In genomic region chr2:148645135-148645924, GRCh38 we compare ENCODE assay signal across 1 cellular context.
TF ChIP-seq lines count a peak whose summit lies in the region.

No MANE protein-coding gene starts in this region.

TF ChIP-seq in HepG2, 621 proteins besides CTCF, POLR2A, EP300 and RAD21 (continued from another document and continues in another):
- TF ChIP-seq ZBTB40 (IDR thresholded peaks at IDR 0.05) (no peak), ZBTB40 (CRISPR knock-in tag; IDR thresholded peaks at IDR 0.05) (no peak), TBX3 (IDR thresholded peaks at IDR 0.05; ENCODE audit: borderline replicate concordance) (peak; percentile 13; the same call in 1 of the 2 replicates), ZNF558 (CRISPR knock-in tag; IDR thresholded peaks at IDR 0.05; ENCODE audit: borderline replicate concordance) (no peak), ZNF234 (CRISPR knock-in tag; conservative IDR thresholded peaks at IDR 0.05) (no peak), ZNF569 (CRISPR knock-in tag; IDR thresholded peaks at IDR 0.05; ENCODE audit: borderline replicate concordance) (no peak), ZNF362 (CRISPR knock-in tag; IDR thresholded peaks at IDR 0.05; ENCODE audit: borderline replicate concordance) (no peak), PPARG (CRISPR knock-in tag; conservative IDR thresholded peaks at IDR 0.05) (no peak), SNRNP70 (IDR thresholded peaks at IDR 0.05; ENCODE audit: low read depth, low read length) (peak; percentile 99), LBX2 (CRISPR knock-in tag; IDR thresholded peaks at IDR 0.05; ENCODE audit: borderline replicate concordance) (no peak), ZNF12 (CRISPR knock-in tag; IDR thresholded peaks at IDR 0.05) (no peak; the same call in 1 of the 2 replicates), MTF1 (CRISPR knock-in tag; IDR thresholded peaks at IDR 0.05) (0 out of 2 replicates have a peak, but pooled peaks have one; percentile 47), TERF1 (CRISPR knock-in tag; IDR thresholded peaks at IDR 0.05) (no peak), ZNF263 (CRISPR knock-in tag; IDR thresholded peaks at IDR 0.05) (peak; percentile 72), ZNF17 (CRISPR knock-in tag; IDR thresholded peaks at IDR 0.05) (no peak), ETV5 (CRISPR knock-in tag; IDR thresholded peaks at IDR 0.05; ENCODE audit: borderline replicate concordance) (peak; percentile 11; the same call in 1 of the 2 replicates), BCL3 (CRISPR knock-in tag; IDR thresholded peaks at IDR 0.05) (peak; percentile 64), HMG20B (CRISPR knock-in tag; conservative IDR thresholded peaks at IDR 0.05) (no peak), AKAP8 (CRISPR knock-in tag; IDR thresholded peaks at IDR 0.05) (no peak), ZNF354B (CRISPR knock-in tag; IDR thresholded peaks at IDR 0.05) (no peak), IKZF1 (IDR thresholded peaks at IDR 0.05) (no peak), GATAD2A (CRISPR knock-in tag; IDR thresholded peaks at IDR 0.05) (no peak; the same call in none of the 2 replicates), SIX1 (CRISPR knock-in tag; IDR thresholded peaks at IDR 0.05; ENCODE audit: borderline replicate concordance) (no peak), MTF2 (CRISPR knock-in tag; IDR thresholded peaks at IDR 0.05; ENCODE audit: borderline replicate concordance) (0 out of 2 replicates have a peak, but pooled peaks have one; percentile 57)
- TF ChIP-seq, protein P1, sequence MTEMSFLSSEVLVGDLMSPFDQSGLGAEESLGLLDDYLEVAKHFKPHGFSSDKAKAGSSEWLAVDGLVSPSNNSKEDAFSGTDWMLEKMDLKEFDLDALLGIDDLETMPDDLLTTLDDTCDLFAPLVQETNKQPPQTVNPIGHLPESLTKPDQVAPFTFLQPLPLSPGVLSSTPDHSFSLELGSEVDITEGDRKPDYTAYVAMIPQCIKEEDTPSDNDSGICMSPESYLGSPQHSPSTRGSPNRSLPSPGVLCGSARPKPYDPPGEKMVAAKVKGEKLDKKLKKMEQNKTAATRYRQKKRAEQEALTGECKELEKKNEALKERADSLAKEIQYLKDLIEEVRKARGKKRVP (CRISPR knock-in tag; IDR thresholded peaks at IDR 0.05), result 0 out of 4 replicates have a peak, but pooled peaks of 1 of the 2 experiments have one; percentile 8
- TF ChIP-seq, protein P2, sequence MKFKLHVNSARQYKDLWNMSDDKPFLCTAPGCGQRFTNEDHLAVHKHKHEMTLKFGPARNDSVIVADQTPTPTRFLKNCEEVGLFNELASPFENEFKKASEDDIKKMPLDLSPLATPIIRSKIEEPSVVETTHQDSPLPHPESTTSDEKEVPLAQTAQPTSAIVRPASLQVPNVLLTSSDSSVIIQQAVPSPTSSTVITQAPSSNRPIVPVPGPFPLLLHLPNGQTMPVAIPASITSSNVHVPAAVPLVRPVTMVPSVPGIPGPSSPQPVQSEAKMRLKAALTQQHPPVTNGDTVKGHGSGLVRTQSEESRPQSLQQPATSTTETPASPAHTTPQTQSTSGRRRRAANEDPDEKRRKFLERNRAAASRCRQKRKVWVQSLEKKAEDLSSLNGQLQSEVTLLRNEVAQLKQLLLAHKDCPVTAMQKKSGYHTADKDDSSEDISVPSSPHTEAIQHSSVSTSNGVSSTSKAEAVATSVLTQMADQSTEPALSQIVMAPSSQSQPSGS (CRISPR knock-in tag; IDR thresholded peaks at IDR 0.05), result 0 out of 2 replicates have a peak, but pooled peaks have one; percentile 42
- TF ChIP-seq, protein P3, sequence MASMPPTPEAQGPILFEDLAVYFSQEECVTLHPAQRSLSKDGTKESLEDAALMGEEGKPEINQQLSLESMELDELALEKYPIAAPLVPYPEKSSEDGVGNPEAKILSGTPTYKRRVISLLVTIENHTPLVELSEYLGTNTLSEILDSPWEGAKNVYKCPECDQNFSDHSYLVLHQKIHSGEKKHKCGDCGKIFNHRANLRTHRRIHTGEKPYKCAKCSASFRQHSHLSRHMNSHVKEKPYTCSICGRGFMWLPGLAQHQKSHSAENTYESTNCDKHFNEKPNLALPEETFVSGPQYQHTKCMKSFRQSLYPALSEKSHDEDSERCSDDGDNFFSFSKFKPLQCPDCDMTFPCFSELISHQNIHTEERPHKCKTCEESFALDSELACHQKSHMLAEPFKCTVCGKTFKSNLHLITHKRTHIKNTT (CRISPR knock-in tag; IDR thresholded peaks at IDR 0.05), result no peak; the same call in 1 of the 2 replicates
- TF ChIP-seq, protein P4, sequence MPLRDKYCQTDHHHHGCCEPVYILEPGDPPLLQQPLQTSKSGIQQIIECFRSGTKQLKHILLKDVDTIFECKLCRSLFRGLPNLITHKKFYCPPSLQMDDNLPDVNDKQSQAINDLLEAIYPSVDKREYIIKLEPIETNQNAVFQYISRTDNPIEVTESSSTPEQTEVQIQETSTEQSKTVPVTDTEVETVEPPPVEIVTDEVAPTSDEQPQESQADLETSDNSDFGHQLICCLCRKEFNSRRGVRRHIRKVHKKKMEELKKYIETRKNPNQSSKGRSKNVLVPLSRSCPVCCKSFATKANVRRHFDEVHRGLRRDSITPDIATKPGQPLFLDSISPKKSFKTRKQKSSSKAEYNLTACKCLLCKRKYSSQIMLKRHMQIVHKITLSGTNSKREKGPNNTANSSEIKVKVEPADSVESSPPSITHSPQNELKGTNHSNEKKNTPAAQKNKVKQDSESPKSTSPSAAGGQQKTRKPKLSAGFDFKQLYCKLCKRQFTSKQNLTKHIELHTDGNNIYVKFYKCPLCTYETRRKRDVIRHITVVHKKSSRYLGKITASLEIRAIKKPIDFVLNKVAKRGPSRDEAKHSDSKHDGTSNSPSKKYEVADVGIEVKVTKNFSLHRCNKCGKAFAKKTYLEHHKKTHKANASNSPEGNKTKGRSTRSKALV (CRISPR knock-in tag; IDR thresholded peaks at IDR 0.05), result peak; percentile 85
- TF ChIP-seq, protein P5, sequence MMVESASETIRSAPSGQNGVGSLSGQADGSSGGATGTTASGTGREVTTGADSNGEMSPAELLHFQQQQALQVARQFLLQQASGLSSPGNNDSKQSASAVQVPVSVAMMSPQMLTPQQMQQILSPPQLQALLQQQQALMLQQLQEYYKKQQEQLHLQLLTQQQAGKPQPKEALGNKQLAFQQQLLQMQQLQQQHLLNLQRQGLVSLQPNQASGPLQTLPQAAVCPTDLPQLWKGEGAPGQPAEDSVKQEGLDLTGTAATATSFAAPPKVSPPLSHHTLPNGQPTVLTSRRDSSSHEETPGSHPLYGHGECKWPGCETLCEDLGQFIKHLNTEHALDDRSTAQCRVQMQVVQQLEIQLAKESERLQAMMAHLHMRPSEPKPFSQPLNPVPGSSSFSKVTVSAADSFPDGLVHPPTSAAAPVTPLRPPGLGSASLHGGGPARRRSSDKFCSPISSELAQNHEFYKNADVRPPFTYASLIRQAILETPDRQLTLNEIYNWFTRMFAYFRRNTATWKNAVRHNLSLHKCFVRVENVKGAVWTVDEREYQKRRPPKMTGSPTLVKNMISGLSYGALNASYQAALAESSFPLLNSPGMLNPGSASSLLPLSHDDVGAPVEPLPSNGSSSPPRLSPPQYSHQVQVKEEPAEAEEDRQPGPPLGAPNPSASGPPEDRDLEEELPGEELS (CRISPR knock-in tag; IDR thresholded peaks at IDR 0.05), result peak; percentile 71
- TF ChIP-seq, protein P6, sequence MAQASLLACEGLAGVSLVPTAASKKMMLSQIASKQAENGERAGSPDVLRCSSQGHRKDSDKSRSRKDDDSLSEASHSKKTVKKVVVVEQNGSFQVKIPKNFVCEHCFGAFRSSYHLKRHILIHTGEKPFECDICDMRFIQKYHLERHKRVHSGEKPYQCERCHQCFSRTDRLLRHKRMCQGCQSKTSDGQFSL (CRISPR knock-in tag; IDR thresholded peaks at IDR 0.05), result peak; percentile 98
